Comparison of ENCODE assay signal across 15 cellular contexts in genomic region chr4:174579421-174579820, GRCh38. TPM values are rescaled to one million over a fixed set of nuclear protein-coding genes. Genes with fewer than 3 reads are reported as not detected.
"Had no signal": no experiment of that assay in that cellular context is flagged by ENCODE, and none has a peak within 500 bp of the region (broad histone marks: within the 10 kb centered on the region; RNA-seq: fewer than 3 reads in every experiment).

No MANE protein-coding gene starts in this region.

- H3K36me3 ChIP-seq: esophagus squamous epithelium, heart left ventricle, neutrophil, right lobe of liver had no signal

- H3K4me3 ChIP-seq: esophagus squamous epithelium, heart left ventricle, mucosa of descending colon, psoas muscle, right lobe of liver, skin epidermis had no signal

- H3K27ac ChIP-seq: esophagus squamous epithelium, neutrophil, psoas muscle, right lobe of liver had no signal

- DNase-seq: effector memory CD8-positive, alpha-beta T cell; esophagus squamous epithelium; heart left ventricle; hippocampal formation; mammary epithelial cell; mucosa of descending colon; naive thymus-derived CD8-positive, alpha-beta T cell; psoas muscle; retina; right lobe of liver; stimulated activated CD4-positive, alpha-beta T cell treated with anti-CD3 and anti-CD28 coated beads, Interleukin-2, amount 100 ng/mL, for 48 hours; stimulated activated naive CD4-positive, alpha-beta T cell treated with Interleukin-2 at 50 U/mL for 16 hours had no signal

- ATAC-seq: effector memory CD8-positive, alpha-beta T cell; heart left ventricle; mucosa of descending colon; naive thymus-derived CD8-positive, alpha-beta T cell; psoas muscle; right lobe of liver had no signal

- H3K9me3 ChIP-seq: esophagus squamous epithelium, heart left ventricle, mucosa of descending colon, neutrophil, psoas muscle, right lobe of liver had no signal

- H3K27me3 ChIP-seq: esophagus squamous epithelium, heart left ventricle, neutrophil, right lobe of liver had no signal

- H3K4me1 ChIP-seq: esophagus squamous epithelium, psoas muscle, right lobe of liver had no signal

RNA-seq across cellular contexts. Expression of gene HPGD, which starts 57.1 kb away (rescaled TPM):
- total RNA-seq: glomerular endothelial cell had no signal
